In the genomic region with DNA sequence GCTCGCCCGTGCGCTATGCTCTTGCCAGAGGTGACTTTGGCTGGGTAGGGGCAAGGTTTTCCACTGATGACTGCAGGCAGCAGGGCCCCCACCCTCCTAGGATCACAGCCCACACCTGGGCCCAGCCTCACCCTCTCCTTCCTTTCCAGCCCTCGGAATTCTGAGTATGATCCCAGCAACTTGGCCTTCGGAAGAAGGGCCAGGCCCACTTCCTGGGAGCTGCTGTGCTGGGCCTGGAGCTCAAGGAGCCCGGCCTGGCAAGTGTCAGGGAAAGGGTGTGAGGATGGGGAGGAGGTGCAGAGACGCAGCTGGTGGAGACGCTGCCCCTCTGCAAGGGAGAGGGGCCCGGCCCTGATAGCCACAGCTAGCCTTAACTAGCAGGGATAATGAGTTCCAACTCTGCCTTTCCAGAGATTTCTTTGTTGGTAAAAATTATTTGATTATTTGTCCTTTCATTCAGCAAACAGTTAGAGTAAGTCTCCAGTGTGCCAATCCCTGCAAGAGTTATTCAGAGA, we compare ENCODE assay signal across 30 cellular contexts. TPM values are rescaled to one million over a fixed set of nuclear protein-coding genes. Genes with fewer than 3 reads are reported as not detected.
"Had no signal": no experiment of that assay in that cellular context is flagged by ENCODE, and none has a peak within 500 bp of the region (broad histone marks: within the 10 kb centered on the region; RNA-seq: fewer than 3 reads in every experiment).

No MANE protein-coding gene starts in this region.

- H3K4me1 Mint-ChIP-seq: activated CD4-positive, alpha-beta T cell treated with anti-CD3 and anti-CD28 coated beads, Interleukin-2, amount 10 ng/mL, durations not matched to agents 7 days and 5 days; nephron; stimulated activated naive B cell treated with anti-CD40 and anti-IgM and Interleukin-4, amounts not matched to agents 10 μg/mL and 1 μg/mL and 100 μg/mL, for 72 hours had no signal

- H3K36me3 Mint-ChIP-seq: activated naive CD4-positive, alpha-beta T cell treated with anti-CD3 and anti-CD28 coated beads, Interleukin-2, amount 50 U/mL, for 72 hours; stimulated activated naive B cell treated with anti-CD40 and anti-IgM and Interleukin-4, amounts not matched to agents 10 μg/mL and 1 μg/mL and 100 μg/mL, for 72 hours; WTC11 had no signal

- H3K4me3 ChIP-seq: breast epithelium, gastrocnemius medialis, prostate gland, smooth muscle cell, testis, transverse colon had no signal

- H3K36me3 ChIP-seq: breast epithelium, gastrocnemius medialis, neutrophil, prostate gland, transverse colon had no signal

- DNase-seq: activated CD4-positive, alpha-beta T cell treated with anti-CD3 and anti-CD28 coated beads for 1 hour; activated CD4-positive, alpha-beta T cell treated with anti-CD3 and anti-CD28 coated beads, Interleukin-2, amount 10 ng/mL, durations not matched to agents 7 days and 5 days; activated CD8-positive, alpha-beta T cell treated with anti-CD3 and anti-CD28 coated beads for 36 hours; activated naive CD4-positive, alpha-beta T cell; activated T-cell treated with anti-CD3 and anti-CD28 coated beads, Interleukin-2, amount 50 U/mL, for 72 hours; central memory CD4-positive, alpha-beta T cell; effector memory CD4-positive, alpha-beta T cell; erythroblast; gastrocnemius medialis; glutamatergic neuron; left colon; mesenchymal stem cell; retina; stimulated activated CD4-positive, alpha-beta T cell treated with anti-CD3 and anti-CD28 coated beads, Interleukin-15, amount 100 ng/mL, for 24 hours; stimulated activated CD4-positive, alpha-beta T cell treated with anti-CD3 and anti-CD28 coated beads, Interleukin-2, amount 100 ng/mL, for 24 hours; stimulated activated naive B cell treated with anti-CD40 and anti-IgM and Interleukin-4, amounts not matched to agents 10 μg/mL and 1 μg/mL and 100 μg/mL, for 72 hours; T-helper 17 cell; T1000; testis; transverse colon had no signal

- H3K4me3 Mint-ChIP-seq: activated CD4-positive, alpha-beta T cell treated with anti-CD3 and anti-CD28 coated beads, Interleukin-2, amount 10 ng/mL, durations not matched to agents 7 days and 5 days; activated CD8-positive, alpha-beta T cell treated with anti-CD3 and anti-CD28 coated beads for 36 hours; activated T-cell treated with anti-CD3 and anti-CD28 coated beads, Interleukin-2, amount 50 U/mL, for 72 hours; nephron; stimulated activated naive B cell treated with anti-CD40 and anti-IgM and Interleukin-4, amounts not matched to agents 10 μg/mL and 1 μg/mL and 100 μg/mL, for 72 hours; T-helper 17 cell; WTC11 had no signal

- H3K27ac ChIP-seq: breast epithelium, gastrocnemius medialis, neutrophil, prostate gland, testis, transverse colon had no signal

- H3K4me1 ChIP-seq: breast epithelium, gastrocnemius medialis, prostate gland, testis, transverse colon had no signal

- H3K27me3 Mint-ChIP-seq: activated CD8-positive, alpha-beta T cell treated with anti-CD3 and anti-CD28 coated beads for 36 hours had no signal

- H3K9me3 ChIP-seq: breast epithelium, gastrocnemius medialis, neutrophil, prostate gland, testis, transverse colon had no signal

- H3K27ac Mint-ChIP-seq: activated CD4-positive, alpha-beta T cell treated with anti-CD3 and anti-CD28 coated beads, Interleukin-2, amount 10 ng/mL, durations not matched to agents 7 days and 5 days; activated CD8-positive, alpha-beta T cell treated with anti-CD3 and anti-CD28 coated beads for 36 hours; activated naive CD4-positive, alpha-beta T cell treated with anti-CD3 and anti-CD28 coated beads, Interleukin-2, amount 50 U/mL, for 72 hours; activated T-cell treated with anti-CD3 and anti-CD28 coated beads, Interleukin-2, amount 50 U/mL, for 72 hours; nephron; stimulated activated naive B cell treated with anti-CD40 and anti-IgM and Interleukin-4, amounts not matched to agents 10 μg/mL and 1 μg/mL and 100 μg/mL, for 72 hours; T-helper 17 cell; WTC11 had no signal

- H3K27me3 ChIP-seq: breast epithelium, gastrocnemius medialis, neutrophil, testis, transverse colon had no signal

- H3K9me3 Mint-ChIP-seq: activated CD4-positive, alpha-beta T cell treated with anti-CD3 and anti-CD28 coated beads, Interleukin-2, amount 10 ng/mL, durations not matched to agents 7 days and 5 days; activated CD8-positive, alpha-beta T cell treated with anti-CD3 and anti-CD28 coated beads for 36 hours; activated naive CD4-positive, alpha-beta T cell treated with anti-CD3 and anti-CD28 coated beads, Interleukin-2, amount 50 U/mL, for 72 hours; activated T-cell treated with anti-CD3 and anti-CD28 coated beads, Interleukin-2, amount 50 U/mL, for 72 hours; stimulated activated naive B cell treated with anti-CD40 and anti-IgM and Interleukin-4, amounts not matched to agents 10 μg/mL and 1 μg/mL and 100 μg/mL, for 72 hours had no signal

RNA-seq across cellular contexts. Expression of a gene that starts 1.7 kb away (rescaled TPM):
- total RNA-seq: activated CD4-positive, alpha-beta T cell treated with anti-CD3 and anti-CD28 coated beads, Interleukin-2, amount 10 ng/mL, durations not matched to agents 7 days and 5 days; activated CD8-positive, alpha-beta T cell treated with anti-CD3 and anti-CD28 coated beads for 36 hours; dermis microvascular lymphatic vessel endothelial cell; gastrocnemius medialis; left colon; osteocyte; prostate gland; smooth muscle cell; transverse colon had no signal
- polyA plus RNA-seq: keratinocyte, smooth muscle cell had no signal
